In genomic region chr10:96427291-96427690, GRCh38 we compare ENCODE assay signal across 28 cellular contexts.
"Had no signal": no experiment of that assay in that cellular context is flagged by ENCODE, and none has a peak within 500 bp of the region (broad histone marks: within the 10 kb centered on the region; RNA-seq: fewer than 3 reads in every experiment).

No MANE protein-coding gene starts in this region.

- H3K36me3 Mint-ChIP-seq: naive thymus-derived CD8-positive, alpha-beta T cell; stimulated activated effector memory CD8-positive, alpha-beta T cell treated with anti-CD3 and anti-CD28 coated beads, Interleukin-12 subunit alpha, Interleukin-12 subunit beta, amount 100 ng/mL, for 72 hours; type B pancreatic cell had no signal

- DNase-seq: naive thymus-derived CD8-positive, alpha-beta T cell; occipital lobe; ovary; posterior cingulate gyrus; psoas muscle; right cardiac atrium; right lobe of liver; sigmoid colon; small intestine; stimulated activated CD4-positive, alpha-beta T cell treated with anti-CD3 and anti-CD28 coated beads, Interleukin-15, amount 100 ng/mL, for 24 hours; stimulated activated CD4-positive, alpha-beta T cell treated with anti-CD3 and anti-CD28 coated beads, Interleukin-2, amount 100 ng/mL, for 24 hours; stimulated activated CD4-positive, alpha-beta T cell treated with anti-CD3 and anti-CD28 coated beads, Interleukin-2, amount 100 ng/mL, for 48 hours; stimulated activated CD4-positive, alpha-beta T cell treated with anti-CD3 and anti-CD28 coated beads, Interleukin-4, amount 100 ng/mL, for 24 hours; stimulated activated naive B cell treated with anti-CD40 and anti-IgM and Interleukin-4, amounts not matched to agents 10 μg/mL and 1 μg/mL and 100 μg/mL, for 72 hours; stimulated activated naive CD4-positive, alpha-beta T cell treated with Interleukin-2 at 50 U/mL for 16 hours; stomach; thyroid gland; upper lobe of right lung; uterus had no signal

- H3K79me2 ChIP-seq: parathyroid adenoma had no signal

- H3K9me3 ChIP-seq: ovary, psoas muscle, right lobe of liver, sigmoid colon, stomach, thoracic aorta, thyroid gland, tibial nerve, upper lobe of right lung, uterus had no signal

- H3K27ac ChIP-seq: neural progenitor cell, ovary, parathyroid adenoma, psoas muscle, right lobe of liver, sigmoid colon, stomach, thoracic aorta, thyroid gland, tibial nerve, upper lobe of right lung, uterus had no signal

- H3K27ac Mint-ChIP-seq: naive thymus-derived CD8-positive, alpha-beta T cell; nephron; neural progenitor cell; progenitor cell of endocrine pancreas; stimulated activated effector memory CD8-positive, alpha-beta T cell treated with anti-CD3 and anti-CD28 coated beads, Interleukin-12 subunit alpha, Interleukin-12 subunit beta, amount 100 ng/mL, for 72 hours; stimulated activated naive B cell treated with anti-CD40 and anti-IgM and Interleukin-4, amounts not matched to agents 10 μg/mL and 1 μg/mL and 100 μg/mL, for 72 hours; stimulated activated naive CD8-positive, alpha-beta T cell treated with anti-CD3 and anti-CD28 coated beads, Interleukin-15, Interleukin-2, amounts not matched to agents 100 ng/mL and 50 ng/mL, for 24 hours; type B pancreatic cell had no signal

- H3K4me1 Mint-ChIP-seq: naive thymus-derived CD8-positive, alpha-beta T cell; stimulated activated effector memory CD8-positive, alpha-beta T cell treated with anti-CD3 and anti-CD28 coated beads, Interleukin-12 subunit alpha, Interleukin-12 subunit beta, amount 100 ng/mL, for 72 hours had no signal

- H3K4me2 ChIP-seq: neural progenitor cell had no signal

- H3K27me3 Mint-ChIP-seq: progenitor cell of endocrine pancreas had no signal

- H3K4me1 ChIP-seq: neural progenitor cell, parathyroid adenoma, psoas muscle, right lobe of liver, sigmoid colon, stomach, thyroid gland, tibial nerve, upper lobe of right lung, uterus had no signal

- H3K9ac ChIP-seq: neural progenitor cell, parathyroid adenoma had no signal

- ATAC-seq: naive thymus-derived CD8-positive, alpha-beta T cell; psoas muscle; right cardiac atrium; right lobe of liver; stimulated activated effector memory CD8-positive, alpha-beta T cell treated with anti-CD3 and anti-CD28 coated beads, Interleukin-12 subunit alpha, Interleukin-12 subunit beta, amount 100 ng/mL, for 72 hours; upper lobe of right lung had no signal

- H3K27me3 ChIP-seq: neural progenitor cell, ovary, right lobe of liver, sigmoid colon, thyroid gland, tibial nerve, uterus had no signal

- H3K4me3 Mint-ChIP-seq: naive thymus-derived CD8-positive, alpha-beta T cell; nephron; neural progenitor cell; stimulated activated effector memory CD8-positive, alpha-beta T cell treated with anti-CD3 and anti-CD28 coated beads, Interleukin-12 subunit alpha, Interleukin-12 subunit beta, amount 100 ng/mL, for 72 hours; stimulated activated naive B cell treated with anti-CD40 and anti-IgM and Interleukin-4, amounts not matched to agents 10 μg/mL and 1 μg/mL and 100 μg/mL, for 72 hours; stimulated activated naive CD8-positive, alpha-beta T cell treated with anti-CD3 and anti-CD28 coated beads, Interleukin-15, Interleukin-2, amounts not matched to agents 100 ng/mL and 50 ng/mL, for 24 hours; type B pancreatic cell had no signal

- H2AFZ ChIP-seq: neural progenitor cell, parathyroid adenoma had no signal

- H3K9me3 Mint-ChIP-seq: naive thymus-derived CD8-positive, alpha-beta T cell; neural progenitor cell; stimulated activated effector memory CD8-positive, alpha-beta T cell treated with anti-CD3 and anti-CD28 coated beads, Interleukin-12 subunit alpha, Interleukin-12 subunit beta, amount 100 ng/mL, for 72 hours; stimulated activated naive B cell treated with anti-CD40 and anti-IgM and Interleukin-4, amounts not matched to agents 10 μg/mL and 1 μg/mL and 100 μg/mL, for 72 hours; stimulated activated naive CD8-positive, alpha-beta T cell treated with anti-CD3 and anti-CD28 coated beads, Interleukin-15, Interleukin-2, amounts not matched to agents 100 ng/mL and 50 ng/mL, for 24 hours; type B pancreatic cell had no signal

- H3K4me3 ChIP-seq: neural progenitor cell, ovary, psoas muscle, right lobe of liver, sigmoid colon, stomach, thoracic aorta, thyroid gland, tibial nerve, upper lobe of right lung, uterus had no signal

- H3K36me3 ChIP-seq: neural progenitor cell, ovary, right lobe of liver, sigmoid colon, stomach, thoracic aorta, thyroid gland, tibial nerve, upper lobe of right lung, uterus had no signal
